In the genomic region with DNA sequence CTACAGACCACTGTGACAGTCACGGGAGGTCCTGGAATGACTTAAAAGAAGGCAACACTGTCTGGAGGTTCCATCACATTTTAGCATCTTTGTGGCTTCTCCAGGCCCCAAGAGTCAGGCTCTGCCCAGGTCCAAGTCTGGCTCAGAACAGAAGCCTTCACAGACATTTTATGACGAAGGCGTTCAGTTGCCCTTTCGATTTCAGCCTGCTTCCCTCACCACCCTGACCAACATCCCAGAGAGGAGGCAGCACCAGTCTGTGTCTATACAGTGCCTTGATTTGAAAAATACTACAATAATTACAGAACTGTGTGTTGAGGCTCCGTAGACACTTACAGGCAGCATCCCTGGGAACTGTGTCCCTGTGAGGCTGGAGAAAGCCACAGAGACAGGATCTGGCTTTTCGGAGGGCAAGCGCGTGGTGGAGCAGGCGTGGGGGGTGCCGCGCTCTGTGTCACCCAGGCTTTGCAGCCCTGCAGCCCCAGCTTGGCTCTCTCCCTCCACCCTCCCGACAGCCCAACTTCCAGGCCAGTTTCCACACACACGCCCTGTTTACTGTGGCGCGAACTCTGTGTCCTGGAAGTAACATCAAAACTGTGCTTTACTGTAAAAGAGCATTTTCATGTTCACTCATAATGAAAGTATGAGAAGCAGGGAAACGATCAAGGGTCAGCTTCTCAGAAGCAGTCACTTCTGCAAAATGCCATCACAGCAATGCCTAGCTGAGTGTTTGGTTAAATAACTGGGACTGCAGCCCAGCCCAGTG, we compare ENCODE assay signal across 11 cellular contexts.
DNase-seq lines count a peak whose midpoint lies in the region; ATAC-seq and TF ChIP-seq lines count a peak whose summit lies in the region.
"Had no signal": no experiment of that assay in that cellular context is flagged by ENCODE, and none has a peak within 500 bp of the region (broad histone marks: within the 10 kb centered on the region; RNA-seq: fewer than 3 reads in every experiment).

No MANE protein-coding gene starts in this region.

- H3K9me3 ChIP-seq in duodenal mucosa (ENCODE audit: control insufficient read depth in 1 of 2, low read length in 2 of 2) (no peaks in the 10 kb centered on the region), upper lobe of left lung (no peaks in the 10 kb centered on the region)

- H3K36me3 ChIP-seq in duodenal mucosa (ENCODE audit: control insufficient read depth in 1 of 2, insufficient read depth in 2 of 2, low read length in 2 of 2) (no peaks in the 10 kb centered on the region), upper lobe of left lung (no peaks in the 10 kb centered on the region)

- peak in 1 of 2 donors; percentile 82 for DNase-seq in upper lobe of left lung
- no peak for DNase-seq in NOMO-1 treated with DMSO at 0.1 percent for 48 hours (lab: John Stamatoyannopoulos, UW; ENCODE audit: unreplicated experiment)
- no peak for DNase-seq in activated naive CD4-positive, alpha-beta T cell treated with anti-CD3 and anti-CD28 coated beads, Interleukin-2, amount 50 U/mL, for 16 hours
- no peak for DNase-seq in T-helper 2 cell
- DNase-seq: amygdala; H7; stimulated activated CD4-positive, alpha-beta T cell treated with anti-CD3 and anti-CD28 coated beads, Interleukin-2, amount 100 ng/mL, for 24 hours had no signal

- peak; percentile 75 for ATAC-seq in GM19324 (IDR thresholded peaks at IDR 0.05; ENCODE audit: low FRiP score, unreplicated experiment)
- ATAC-seq in HG03060 (IDR thresholded peaks at IDR 0.05; ENCODE audit: low read depth, unreplicated experiment), result peak; percentile 45
- peak; percentile 25 to 49 for ATAC-seq in upper lobe of left lung (ENCODE audit: low FRiP score in 2 of 2)
- ATAC-seq: left lobe of liver had no signal

- H3K27me3 ChIP-seq in duodenal mucosa (ENCODE audit: control insufficient read depth in 1 of 2, insufficient read depth in 2 of 2, low read length in 2 of 2) (no peaks in the 10 kb centered on the region), upper lobe of left lung (no peaks in the 10 kb centered on the region)

- H3K27ac ChIP-seq in duodenal mucosa (ENCODE audit: low read depth, low read length) (no peak overlapping the region), upper lobe of left lung (peak overlapping the region; percentile 45 to 80 (median 64))

- H3K4me1 ChIP-seq in duodenal mucosa (ENCODE audit: control insufficient read depth in 1 of 2, insufficient read depth in 2 of 2, low read length in 2 of 2) (peaks cover 10 to 19% of the 10 kb centered on the region in 2 donors), upper lobe of left lung (peaks cover 0 to 21% (median 10%) of the 10 kb centered on the region in 4 donors)

- peak overlapping the region in 1 of 2 donors; percentile 68 for H3K9ac ChIP-seq in duodenal mucosa (ENCODE audit: low read depth in 1 of 2, low read length in 2 of 2)

- TF ChIP-seq CTCF in upper lobe of left lung (IDR thresholded peaks at IDR 0.05), result no peak

- TF ChIP-seq POLR2A in upper lobe of left lung (IDR thresholded peaks at IDR 0.05), result no peak

- peak overlapping the region; percentile 31 to 57 for H3K4me3 ChIP-seq in duodenal mucosa (ENCODE audit: low read depth in 1 of 2, low read length in 2 of 2)
- H3K4me3 ChIP-seq in upper lobe of left lung, result no peak overlapping the region

- 69 to 80% methylated on average over 16 of the region's 16 CpGs for WGBS in upper lobe of left lung, 2 donors

- TF ChIP-seq EP300 in upper lobe of left lung (IDR thresholded peaks at IDR 0.05), result peak in 3 of 4 donors; percentile 34 to 76 (median 68)

Comparison
In these comparisons a context has a peak if more than half of its experiments do, and no peak if none do; other contexts are left out.
1. H3K4me3 ChIP-seq: peak in duodenal mucosa (2 of 2); none in upper lobe of left lung (0 of 4).
2. Peak in every context shown above with its lines, with median percentiles within 50 percentile points of each other: ATAC-seq.